8 cellular contexts compared by ENCODE assay signal in the genomic region with DNA sequence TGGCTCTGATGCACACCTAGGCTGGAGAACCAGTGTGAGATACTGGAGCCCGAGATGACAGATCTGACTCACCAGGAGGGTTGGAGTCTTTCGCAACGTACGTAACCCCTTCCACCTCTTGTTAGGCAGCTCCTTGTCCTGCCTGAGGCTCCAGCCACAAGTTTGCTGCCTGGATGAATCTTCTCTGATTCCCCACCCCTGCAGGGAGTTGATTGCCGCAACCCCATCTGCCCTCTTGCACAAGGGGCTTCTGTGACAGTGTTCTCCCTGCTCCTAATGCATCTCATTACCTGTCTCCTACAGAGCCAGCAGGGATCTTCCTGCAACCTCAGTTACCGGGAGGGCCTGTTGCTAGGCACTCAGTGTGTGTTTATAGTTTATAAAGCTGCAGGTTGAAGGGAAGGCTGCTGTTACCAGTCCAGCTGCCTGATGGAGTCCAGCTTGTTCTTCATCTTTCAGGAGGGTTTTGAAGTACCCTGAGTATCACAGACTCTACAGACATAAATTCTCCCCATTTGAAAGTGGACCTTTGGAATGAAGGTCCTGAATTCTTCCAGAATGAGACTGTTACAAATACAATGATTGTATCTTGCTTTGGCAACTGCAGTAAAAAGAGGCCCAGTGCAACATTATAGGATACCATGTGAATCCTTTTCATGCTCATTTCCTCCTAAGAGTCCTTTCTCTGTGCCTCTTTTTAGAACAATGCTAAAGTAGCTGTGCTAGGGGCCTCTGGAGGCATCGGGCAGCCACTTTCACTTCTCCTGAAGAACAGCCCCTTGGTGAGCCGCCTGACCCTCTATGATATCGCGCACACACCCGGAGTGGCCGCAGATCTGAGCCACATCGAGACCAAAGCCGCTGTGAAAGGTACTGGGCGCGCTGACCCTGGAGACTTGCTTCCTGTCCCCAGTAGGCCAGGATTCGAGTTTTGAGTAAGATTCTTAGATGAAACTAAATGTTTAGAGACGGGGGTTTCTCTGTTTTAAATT. TPM values are rescaled to one million over a fixed set of nuclear protein-coding genes. Genes with fewer than 3 reads are reported as not detected.
DNase-seq lines count a peak whose midpoint lies in the region; ATAC-seq, FAIRE-seq and TF ChIP-seq lines count a peak whose summit lies in the region.

No MANE protein-coding gene starts in this region.

- H3K4me1 ChIP-seq in RWPE2 (ENCODE audit: insufficient read depth, poor library complexity, severe bottlenecking) (peaks cover 15% of the 10 kb centered on the region), small intestine (ENCODE audit: control insufficient read depth in 2 of 2, insufficient read depth in 1 of 2, low read depth in 1 of 2, low read length in 1 of 2) (peaks cover 6 to 10% of the 10 kb centered on the region in 2 donors)

- 77 to 83% (median 79%) methylated on average over 18 of the region's 18 CpGs for WGBS in small intestine, 3 donors

- H3K9me3 Mint-ChIP-seq in glutamatergic neuron (ENCODE audit: unreplicated experiment) = peaks cover 3% of the 10 kb centered on the region

- TF ChIP-seq CTCF in RWPE2 (IDR thresholded peaks at IDR 0.05; ENCODE audit: poor library complexity, severe bottlenecking) (no peak), foreskin fibroblast (IDR thresholded peaks at IDR 0.05; ENCODE audit: low read depth, low read length) (no peak), glutamatergic neuron (IDR thresholded peaks at IDR 0.05; ENCODE audit: partially characterized antibody, unreplicated experiment) (no peak)

- H3K9me3 ChIP-seq in RWPE2 (ENCODE audit: severe bottlenecking) = no peaks in the 10 kb centered on the region
- no peaks in the 10 kb centered on the region for H3K9me3 ChIP-seq in small intestine (ENCODE audit: control insufficient read depth, low read depth)

- H3K27me3 ChIP-seq in RWPE2 (ENCODE audit: insufficient read depth, poor library complexity, severe bottlenecking) (no peaks in the 10 kb centered on the region), small intestine (ENCODE audit: control insufficient read depth in 2 of 2, insufficient read depth in 2 of 2, low read length in 2 of 2) (no peaks in the 10 kb centered on the region)

- H3K4me1 Mint-ChIP-seq in glutamatergic neuron (ENCODE audit: low read depth, unreplicated experiment) = no peaks in the 10 kb centered on the region

- H3K36me3 ChIP-seq in RWPE2 (ENCODE audit: low read depth) (peaks cover 66% of the 10 kb centered on the region), small intestine (ENCODE audit: control insufficient read depth in 2 of 2, insufficient read depth in 2 of 2, low read length in 2 of 2) (peaks cover 4 to 17% of the 10 kb centered on the region in 2 donors)

- H3K4me3 ChIP-seq in RWPE2 (ENCODE audit: severe bottlenecking) = no peak overlapping the region
- H3K4me3 ChIP-seq in foreskin fibroblast (ENCODE audit: low read depth in 1 of 2, low read length in 2 of 2) = no peak overlapping the region
- no peak overlapping the region for H3K4me3 ChIP-seq in small intestine (ENCODE audit: low read depth in 1 of 2, low read length in 2 of 2)

- H3K27ac ChIP-seq in RWPE2 (ENCODE audit: poor library complexity, severe bottlenecking) (peak overlapping the region; percentile 16), small intestine (ENCODE audit: low read depth in 1 of 2, low read length in 1 of 2) (no peak overlapping the region)

- DNase-seq in NCI-H2196 (lab: John Stamatoyannopoulos, UW; ENCODE audit: unreplicated experiment) (peak; percentile 41), NCI-H2196 treated with DMSO at 0.1 percent for 48 hours (lab: John Stamatoyannopoulos, UW; ENCODE audit: unreplicated experiment) (no peak), RWPE2 (ENCODE audit: low spot score) (no peak), foreskin fibroblast (peak; percentile 71 to 83), small intestine (peak; percentile 28), glutamatergic neuron (no peak)

- FAIRE-seq in small intestine (lab: Jason Lieb, UNC) = no peak

- H3K27me3 Mint-ChIP-seq in glutamatergic neuron (ENCODE audit: unreplicated experiment) = no peaks in the 10 kb centered on the region

- H3K4me3 Mint-ChIP-seq in glutamatergic neuron (ENCODE audit: unreplicated experiment) = no peak overlapping the region

- ATAC-seq in RWPE2 (ENCODE audit: low read depth) (peak; percentile 98), GM21619 (IDR thresholded peaks at IDR 0.05; ENCODE audit: unreplicated experiment) (no peak), GM19351 (IDR thresholded peaks at IDR 0.05; ENCODE audit: unreplicated experiment) (no peak)

- no peak overlapping the region for H3K27ac Mint-ChIP-seq in glutamatergic neuron (ENCODE audit: unreplicated experiment)

- no peaks in the 10 kb centered on the region for H3K36me3 Mint-ChIP-seq in glutamatergic neuron (ENCODE audit: unreplicated experiment)

RNA-seq across cellular contexts. Expression of a gene that starts 6.5 kb away (rescaled TPM):
- 100 to 1,000 TPM; 143 to 172 (median 169) TPM for polyA plus RNA-seq in small intestine
- total RNA-seq in glutamatergic neuron (ENCODE audit: unreplicated experiment) = 126 TPM

RNA-seq across cellular contexts. Expression of a gene that starts 6.6 kb away (rescaled TPM):
- polyA plus RNA-seq in small intestine = 10 to 100 TPM; 25.9 to 40.4 (median 39.4) TPM
- total RNA-seq in glutamatergic neuron (ENCODE audit: unreplicated experiment) = 41.8 TPM

Comparison
In these comparisons a context has a peak if more than half of its experiments do, and no peak if none do; other contexts are left out.
1. DNase-seq: peak in NCI-H2196 (single experiment), foreskin fibroblast (2 of 2) and small intestine (single experiment); none in NCI-H2196 treated with DMSO at 0.1 percent for 48 hours (single experiment), RWPE2 (single experiment) and glutamatergic neuron (single experiment).